In genomic region chr11:33891714-33892327, GRCh38 we compare ENCODE assay signal across 8 cellular contexts. TPM values are rescaled to one million over a fixed set of nuclear protein-coding genes. Genes with fewer than 3 reads are reported as not detected.
DNase-seq lines count a peak whose midpoint lies in the region; TF ChIP-seq lines count a peak whose summit lies in the region.

Gene LMO2 (minus strand): TSS chr11:33892076. CDS start chr11:33869716, 22,360 bp downstream.

- H3K36me3 ChIP-seq in GM23248 (ENCODE audit: low read depth) (no peaks in the 10 kb centered on the region), prostate gland (no peaks in the 10 kb centered on the region), H7 (replicated peaks; ENCODE audit: control insufficient read depth, insufficient read depth, low read length) (no peaks in the 10 kb centered on the region)

- in situ Hi-C loops in GM23248 (cut with MboI): no loop called here

- H3K4me1 ChIP-seq in GM23248 (ENCODE audit: insufficient read depth) (no peaks in the 10 kb centered on the region), prostate gland (replicated peaks) (no peaks in the 10 kb centered on the region)

- H3K27me3 ChIP-seq in GM23248 (replicated peaks; ENCODE audit: insufficient read depth) (peaks cover 8% of the 10 kb centered on the region; the same call in 1 of the 2 replicates), prostate gland (replicated peaks; ENCODE audit: insufficient read depth) (no peaks in the 10 kb centered on the region), H7 (ENCODE audit: control insufficient read depth, insufficient read depth, low read length) (no peaks in the 10 kb centered on the region)

- no peaks in the 10 kb centered on the region for H3K9me2 ChIP-seq in GM23248 (ENCODE audit: insufficient read depth)

- intact Hi-C loops in prostate gland (cut with DNase I): no loop called here

- H3K4me2 ChIP-seq in GM23248 (ENCODE audit: unreplicated experiment): no peak within 1 kb of the TSS

- H3K79me2 ChIP-seq in GM23248 (ENCODE audit: insufficient read depth): no peaks in the 10 kb centered on the region

- POLR2A ChIA-PET in GM10248 (lab: Yijun Ruan, JAX): no interaction called here

- 70 to 74% methylated on average over 9 of the region's 9 CpGs for WGBS in GM23248 (ENCODE audit: low coverage in 1 of 2, low lambda C conversion rate in 2 of 2, missing lambda C conversion rate in 2 of 2), 2 experiments
- WGBS in prostate gland: 76% methylated on average over 9 of the region's 9 CpGs

- H4K20me1 ChIP-seq in GM23248 (ENCODE audit: insufficient read depth): no peaks in the 10 kb centered on the region

- DNase-seq in GM23248 (no peak), NCI-H2171 treated with DMSO at 0.1 percent for 48 hours (lab: John Stamatoyannopoulos, UW) (peak; percentile 93), dermis microvascular lymphatic vessel endothelial cell (ENCODE audit: low read depth in 2 of 2) (no peak), prostate gland (ENCODE audit: low spot score) (no peak), HCEC 1CT (no peak), GM10248 (ENCODE audit: extremely low spot score) (no peak), H7 (no peak), middle frontal gyrus (ENCODE audit: extremely low spot score, low spot score) (no peak)

- H3K9me3 ChIP-seq in GM23248 (ENCODE audit: low read depth) (no peaks in the 10 kb centered on the region), prostate gland (no peaks in the 10 kb centered on the region)

- TF ChIP-seq POLR2A in prostate gland (IDR thresholded peaks at IDR 0.05): no peak

- peak within 1 kb of the TSS; percentile 23; the same call in 1 of the 2 replicates for H2AFZ ChIP-seq in GM23248

- H3K9ac ChIP-seq in GM23248: no peak within 1 kb of the TSS

- no peak within 1 kb of the TSS for H3K4me3 ChIP-seq in GM23248
- no peak within 1 kb of the TSS for H3K4me3 ChIP-seq in prostate gland
- H3K4me3 ChIP-seq in H7 (ENCODE audit: insufficient read depth, low read depth, low read length): no peak within 1 kb of the TSS

- H3F3A ChIP-seq in GM23248 (ENCODE audit: insufficient read depth): no peaks in the 10 kb centered on the region; the same call in 1 of the 2 replicates

- no peak for TF ChIP-seq CTCF in prostate gland (IDR thresholded peaks at IDR 0.05)
- TF ChIP-seq CTCF in GM10248 (IDR thresholded peaks at IDR 0.05; ENCODE audit: control extremely low read depth, extremely low read depth, low read depth, missing control alignments): no peak

- H3K27ac ChIP-seq in GM23248 (peak within 1 kb of the TSS; percentile 7; the same call in 1 of the 2 replicates), prostate gland (no peak within 1 kb of the TSS)

- CTCF ChIA-PET in GM10248 (lab: Yijun Ruan, JAX): interaction anchor here (0.9 to 2.9 kb wide), 8 partner anchors 8 to 97 kb away, joined by 3 to 16 read pairs (median 4); no protein-coding TSS in a partner anchor

RNA-seq across cellular contexts. Expression of gene LMO2, which starts in this region (rescaled TPM):
- 0.25 TPM in 1 of 2 replicates, not detected in the other for total RNA-seq in GM23248 (2014; rRNA removed; shearing (Covaris generic))
- not detected in 2 replicates for polyA plus RNA-seq in GM23248 (2016; fragmentation: Nextera tagmentation; extraction: Ambion mirVana)
- total RNA-seq in dermis microvascular lymphatic vessel endothelial cell: 47.6 and 50.8 TPM in 2 replicates
- 10 to 100 TPM; 11.4 to 25.0 TPM for total RNA-seq in prostate gland
- total RNA-seq in H7 (2014; rRNA removed; shearing (Covaris generic)): 0.87 and 0.92 TPM in 2 replicates
